Comparison of ENCODE assay signal across 1 cellular context in genomic region chr16:67901734-67902133, GRCh38.
TF ChIP-seq lines count a peak whose summit lies in the region.

No MANE protein-coding gene starts in this region.

TF ChIP-seq in HepG2, 621 proteins besides CTCF, POLR2A, EP300 and RAD21 (continued from another document and continues in another):
- TF ChIP-seq PLSCR1 (CRISPR knock-in tag; IDR thresholded peaks at IDR 0.05; ENCODE audit: borderline replicate concordance) (no peak), GATAD2A (CRISPR knock-in tag; IDR thresholded peaks at IDR 0.05) (no peak), ZNF597 (CRISPR knock-in tag; IDR thresholded peaks at IDR 0.05) (no peak), ZNF678 (CRISPR knock-in tag; IDR thresholded peaks at IDR 0.05) (no peak), GFI1 (CRISPR knock-in tag; IDR thresholded peaks at IDR 0.05; ENCODE audit: borderline replicate concordance) (peak; percentile 53; the same call in 1 of the 2 replicates), ZNF609 (CRISPR knock-in tag; IDR thresholded peaks at IDR 0.05; ENCODE audit: borderline replicate concordance) (peak; percentile 39; the same call in 1 of the 2 replicates), TBX2 (CRISPR knock-in tag; IDR thresholded peaks at IDR 0.05; ENCODE audit: borderline replicate concordance) (peak; percentile 87), GPN1 (CRISPR knock-in tag; IDR thresholded peaks at IDR 0.05; ENCODE audit: borderline replicate concordance) (no peak), NR0B2 (CRISPR knock-in tag; IDR thresholded peaks at IDR 0.05) (no peak), SP5 (CRISPR knock-in tag; IDR thresholded peaks at IDR 0.05; ENCODE audit: borderline replicate concordance, low read depth) (peak; percentile 83), MZF1 (CRISPR knock-in tag; IDR thresholded peaks at IDR 0.05; ENCODE audit: borderline replicate concordance) (no peak), KDM1A (CRISPR knock-in tag; IDR thresholded peaks at IDR 0.05) (peak; percentile 48; the same call in 1 of the 2 replicates), PITX1 (CRISPR knock-in tag; IDR thresholded peaks at IDR 0.05) (peak; percentile 63; the same call in 1 of the 2 replicates), ZNF263 (CRISPR knock-in tag; IDR thresholded peaks at IDR 0.05) (0 out of 2 replicates have a peak, but pooled peaks have one; percentile 34), ZNF616 (CRISPR knock-in tag; IDR thresholded peaks at IDR 0.05; ENCODE audit: low read depth) (no peak), NBN (conservative IDR thresholded peaks at IDR 0.05) (no peak), ZNF878 (CRISPR knock-in tag; IDR thresholded peaks at IDR 0.05) (no peak), THAP7 (CRISPR knock-in tag; IDR thresholded peaks at IDR 0.05) (no peak), ADNP (CRISPR knock-in tag; IDR thresholded peaks at IDR 0.05) (peak; percentile 78), FOXA1 (IDR thresholded peaks at IDR 0.05) (no peak), FOXA1 (CRISPR knock-in tag; IDR thresholded peaks at IDR 0.05) (no peak), IRF2 (CRISPR knock-in tag; IDR thresholded peaks at IDR 0.05) (0 out of 2 replicates have a peak, but pooled peaks have one; percentile 14), ARNTL (CRISPR knock-in tag; IDR thresholded peaks at IDR 0.05) (no peak), ZNF770 (CRISPR knock-in tag; IDR thresholded peaks at IDR 0.05) (peak; percentile 99), PRPF4 (IDR thresholded peaks at IDR 0.05; ENCODE audit: low read depth, low read length, poor library complexity, severe bottlenecking) (no peak), ZFY (CRISPR knock-in tag; IDR thresholded peaks at IDR 0.05) (0 out of 2 replicates have a peak, but pooled peaks have one; percentile 15), DMAP1 (CRISPR knock-in tag; IDR thresholded peaks at IDR 0.05) (no peak), RXRA (CRISPR knock-in tag; IDR thresholded peaks at IDR 0.05) (peak; percentile 17; the same call in 1 of the 2 replicates), ZNF460 (CRISPR knock-in tag; IDR thresholded peaks at IDR 0.05; ENCODE audit: borderline replicate concordance) (no peak), PAXIP1 (CRISPR knock-in tag; conservative IDR thresholded peaks at IDR 0.05) (peak; percentile 41), FOXP1 (IDR thresholded peaks at IDR 0.05) (no peak), FOXP1 (CRISPR knock-in tag; IDR thresholded peaks at IDR 0.05) (0 out of 2 replicates have a peak, but pooled peaks have one; percentile 28), ZEB1 (IDR thresholded peaks at IDR 0.05; ENCODE audit: insufficient replicate concordance, low read depth) (peak; percentile 68), ZNF782 (CRISPR knock-in tag; IDR thresholded peaks at IDR 0.05; ENCODE audit: borderline replicate concordance) (no peak), FOXP4 (CRISPR knock-in tag; IDR thresholded peaks at IDR 0.05) (peak; percentile 58), STAG1 (CRISPR knock-in tag; IDR thresholded peaks at IDR 0.05) (no peak), ZNF761 (CRISPR knock-in tag; conservative IDR thresholded peaks at IDR 0.05) (no peak), HOXA7 (CRISPR knock-in tag; IDR thresholded peaks at IDR 0.05) (no peak), SNAPC4 (CRISPR knock-in tag; IDR thresholded peaks at IDR 0.05) (no peak)
